Comparison of ENCODE assay signal across 20 cellular contexts in the genomic region with DNA sequence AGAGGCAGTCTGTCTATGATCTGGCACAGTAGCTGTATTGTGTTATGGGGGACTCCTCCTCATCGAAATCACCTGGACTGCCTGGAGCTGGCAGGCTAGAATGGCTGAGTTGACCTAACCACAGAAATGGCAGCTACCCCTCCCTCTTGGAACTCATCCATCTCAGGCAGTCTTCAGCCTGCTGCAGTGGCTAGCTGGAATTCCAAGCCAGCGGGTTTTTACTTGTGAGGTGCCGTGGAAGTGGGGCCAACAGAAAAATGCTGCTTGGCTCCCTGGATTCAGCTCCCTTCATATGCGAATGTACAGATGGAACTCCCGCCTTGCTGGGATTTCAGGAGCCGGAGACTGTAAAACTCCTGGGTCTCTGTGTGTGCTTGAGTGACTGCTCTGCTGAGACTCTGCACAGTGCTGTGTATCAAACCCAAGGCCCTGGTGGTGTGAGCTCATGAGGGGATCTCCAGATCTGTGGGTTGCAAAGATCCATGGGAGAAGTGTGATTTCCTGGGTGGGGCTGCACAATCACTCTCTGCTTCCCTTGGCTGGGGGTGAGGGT.
"Had no signal": no experiment of that assay in that cellular context is flagged by ENCODE, and none has a peak within 500 bp of the region (broad histone marks: within the 10 kb centered on the region; RNA-seq: fewer than 3 reads in every experiment).

No MANE protein-coding gene starts in this region.

- FAIRE-seq: keratinocyte, TTC549 had no signal

- H3K9me3 ChIP-seq: prostate gland had no signal

- H3K4me3 ChIP-seq: body of pancreas, prostate gland, right atrium auricular region, tibial artery had no signal

- H3K27me3 ChIP-seq: body of pancreas, foreskin keratinocyte, right atrium auricular region, tibial artery had no signal

- H3K36me3 ChIP-seq: prostate gland, right atrium auricular region had no signal

- DNase-seq: activated CD4-positive, alpha-beta memory T cell treated with anti-CD3 and anti-CD28 coated beads, Interleukin-2, amount 10 ng/mL, durations not matched to agents 7 days and 5 days; activated CD4-positive, alpha-beta T cell treated with anti-CD3 and anti-CD28 coated beads for 48 hours; activated CD4-positive, CD25-positive, alpha-beta regulatory T cell; activated naive CD4-positive, alpha-beta T cell; activated naive CD8-positive, alpha-beta T cell treated with anti-CD3 and anti-CD28 coated beads, Interleukin-2, amount 10 ng/mL, durations not matched to agents 7 days and 5 days; activated T-cell treated with anti-CD3 and anti-CD28 coated beads, Interleukin-2, amount 50 U/mL, for 1 hour; amygdala; body of pancreas; caudate nucleus; effector memory CD8-positive, alpha-beta T cell; foreskin keratinocyte; hippocampal formation; naive B cell; stimulated activated naive CD8-positive, alpha-beta T cell treated with anti-CD3 and anti-CD28 coated beads, Interleukin-15, Interleukin-2, amounts not matched to agents 100 U/mL and 50 U/mL, for 24 hours; substantia nigra; tibial artery had no signal

- H3K4me1 ChIP-seq: body of pancreas, foreskin keratinocyte, prostate gland, right atrium auricular region, tibial artery had no signal

- H3K27ac ChIP-seq: body of pancreas, foreskin keratinocyte, prostate gland, right atrium auricular region, tibial artery had no signal
